Comparison of ENCODE assay signal across 14 cellular contexts in the genomic region with DNA sequence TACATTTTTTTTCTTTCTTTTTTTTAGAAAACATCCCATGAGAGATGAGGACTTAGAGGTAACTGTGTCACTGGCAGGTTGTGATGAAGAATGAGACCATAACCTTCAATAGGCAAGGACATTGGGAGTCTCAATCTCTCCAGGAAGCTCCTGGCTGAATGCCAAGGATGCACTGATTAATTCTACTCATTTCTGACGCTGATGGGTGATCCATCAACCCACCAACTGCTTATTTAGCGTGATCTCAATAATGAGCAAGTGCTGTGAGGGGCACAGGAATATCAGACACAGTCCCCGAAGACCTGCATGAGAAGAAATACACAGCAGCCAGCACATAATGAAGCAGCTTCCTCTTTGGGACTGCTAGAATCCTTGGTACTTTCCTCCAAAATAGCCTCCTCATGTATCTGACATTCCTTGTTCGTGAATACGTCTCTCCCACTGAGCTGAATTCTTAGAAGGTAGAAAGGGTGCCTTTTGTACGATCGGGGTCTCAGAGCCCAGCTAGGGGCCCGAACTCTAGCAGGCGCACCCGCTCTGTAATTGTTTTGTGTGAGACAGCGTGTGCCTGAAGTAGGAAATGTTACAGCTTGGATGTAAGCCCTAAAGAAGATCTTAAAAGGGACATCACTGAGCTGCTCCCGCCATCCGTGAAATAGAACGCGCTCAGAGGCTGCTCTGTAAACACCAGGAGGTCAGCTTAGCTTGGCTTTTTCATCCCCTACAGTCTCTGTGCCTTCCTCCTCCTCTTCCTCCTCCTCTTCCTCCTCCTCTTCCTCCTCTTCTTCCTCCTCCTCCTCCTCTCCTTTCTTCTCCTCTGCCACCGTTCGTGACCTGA. TPM values are rescaled to one million over a fixed set of nuclear protein-coding genes. Genes with fewer than 3 reads are reported as not detected.
DNase-seq lines count a peak whose midpoint lies in the region; ATAC-seq, FAIRE-seq and TF ChIP-seq lines count a peak whose summit lies in the region.
"Had no signal": no experiment of that assay in that cellular context is flagged by ENCODE, and none has a peak within 500 bp of the region (broad histone marks: within the 10 kb centered on the region; RNA-seq: fewer than 3 reads in every experiment).

No MANE protein-coding gene starts in this region.

- H3K27me3 ChIP-seq in H9 (ENCODE audit: insufficient read depth, low read length): no peaks in the 10 kb centered on the region
- H3K27me3 ChIP-seq in SK-N-SH (ENCODE audit: insufficient read depth): no peaks in the 10 kb centered on the region
- H3K27me3 ChIP-seq: right lobe of liver had no signal

- no peak overlapping the region for H3K27ac ChIP-seq in H9 (ENCODE audit: insufficient read length, low read depth, low read length)
- peak overlapping the region; percentile 67 to 95 for H3K27ac ChIP-seq in SK-N-SH (ENCODE audit: low read depth in 2 of 2, low read length in 1 of 2)
- H3K27ac ChIP-seq: right lobe of liver, suprapubic skin had no signal

- peaks cover 19% of the 10 kb centered on the region for H3K4me1 ChIP-seq in H9 (ENCODE audit: insufficient read depth, low read length)
- H3K4me1 ChIP-seq in SK-N-SH (ENCODE audit: control insufficient read depth in 1 of 2, insufficient read depth in 2 of 2, low read depth in 1 of 2, low read length in 1 of 2): peaks cover 29 to 69% of the 10 kb centered on the region in 2 experiments
- H3K4me1 ChIP-seq: right lobe of liver had no signal

- H3K9ac ChIP-seq in H9 (ENCODE audit: extremely low read depth, insufficient read length, low read length): no peak overlapping the region
- peak overlapping the region; percentile 68 for H3K9ac ChIP-seq in SK-N-SH

- no peak overlapping the region for H3K56ac ChIP-seq in H9 (ENCODE audit: insufficient read length, low read depth, low read length)

- TF ChIP-seq RAD21 in SK-N-SH (IDR thresholded peaks at IDR 0.05; ENCODE audit: low read length): no peak

- peaks cover 6 to 19% (median 11%) of the 10 kb centered on the region in 3 experiments; a peak in 6 of 7 replicates for H3K36me3 Mint-ChIP-seq in H9 (ENCODE audit: insufficient read depth in 1 of 3, low read depth in 3 of 3)
- H3K36me3 Mint-ChIP-seq: IgD-negative memory B cell had no signal

- no peak overlapping the region for H2AK5ac ChIP-seq in H9 (ENCODE audit: insufficient read length, low read length)

- POLR2A ChIA-PET in SK-N-SH (lab: Yijun Ruan, JAX): interaction anchor here (1.1 kb wide), 2 partner anchors 15 to 50 kb away, joined by 4 to 8 read pairs; no protein-coding TSS in a partner anchor

- H3K23me2 ChIP-seq in H9 (ENCODE audit: insufficient read length, low read depth, low read length, poor library complexity, severe bottlenecking): no peaks in the 10 kb centered on the region

- peaks cover 59 to 61% of the 10 kb centered on the region in 2 experiments for H3K4me1 Mint-ChIP-seq in H9
- H3K4me1 Mint-ChIP-seq: IgD-negative memory B cell had no signal

- H3K27ac Mint-ChIP-seq in H9: peak overlapping the region; percentile 62 to 92 (median 81)
- H3K27ac Mint-ChIP-seq: activated T-helper 1 cell treated with anti-CD3 and anti-CD28 coated beads, Interleukin-12 subunit alpha, Interleukin-12 subunit beta, Interleukin-2, Interleukin-4 antibody, amounts not matched to agents 30 ng/mL and 10 ng/mL and 1 ng/mL, durations not matched to agents 14 hours and 24 hours and 36 hours; IgD-negative memory B cell had no signal

- no peak overlapping the region for H2BK5ac ChIP-seq in H9 (ENCODE audit: insufficient read length, low read length)

- TF ChIP-seq CTCF in H9 (conservative IDR thresholded peaks at IDR 0.05): no peak
- TF ChIP-seq CTCF in SK-N-SH (IDR thresholded peaks at IDR 0.05): no peak

- H4K5ac ChIP-seq in H9 (ENCODE audit: insufficient read length, low read depth, low read length): no peak overlapping the region

- no peak for TF ChIP-seq POLR2A in H54 (IDR thresholded peaks at IDR 0.05; ENCODE audit: low read depth, low read length)

- H3K4me2 ChIP-seq in H9 (ENCODE audit: insufficient read depth, insufficient read length, low read length) (peak overlapping the region; percentile 4), SK-N-SH (peak overlapping the region; percentile 74)

- H4K20me1 ChIP-seq in H9 (ENCODE audit: control insufficient read depth, insufficient read depth, insufficient read length): no peaks in the 10 kb centered on the region
- H4K20me1 ChIP-seq in SK-N-SH (ENCODE audit: insufficient read depth): no peaks in the 10 kb centered on the region

- no peak overlapping the region for H3K23ac ChIP-seq in H9 (ENCODE audit: insufficient read length, low read depth, low read length)

- H4K91ac ChIP-seq in H9 (ENCODE audit: insufficient read length, low read depth, low read length): no peak overlapping the region

- peak overlapping the region; percentile 11 for H3K18ac ChIP-seq in H9 (ENCODE audit: insufficient read length, low read depth, low read length)

- no peak overlapping the region for H2AFZ ChIP-seq in H9 (ENCODE audit: low read length)
- no peak overlapping the region; the same call in 1 of the 2 replicates for H2AFZ ChIP-seq in SK-N-SH (ENCODE audit: low read depth)

- H2BK12ac ChIP-seq in H9 (ENCODE audit: insufficient read length, low read depth, low read length): no peak overlapping the region

- TF ChIP-seq EP300 in SK-N-SH (IDR thresholded peaks at IDR 0.05; ENCODE audit: borderline replicate concordance in 1 of 2, low read depth in 1 of 2, low read length in 1 of 2): peak in 1 of 2 experiments; percentile 6; a peak in 1 of 4 replicates

- no peak for ATAC-seq in GM18868 (IDR thresholded peaks at IDR 0.05; ENCODE audit: unreplicated experiment)
- ATAC-seq: right lobe of liver had no signal

- H3K4ac ChIP-seq in H9 (ENCODE audit: low read depth, low read length): no peak overlapping the region

- peaks cover 18 to 23% of the 10 kb centered on the region in 2 experiments for H3K36me3 ChIP-seq in SK-N-SH (replicated peaks in 1 of 2; ENCODE audit: control insufficient read depth in 1 of 2, insufficient read depth in 2 of 2, low read length in 1 of 2)
- H3K36me3 ChIP-seq: right lobe of liver, suprapubic skin had no signal

- H4K8ac ChIP-seq in H9 (replicated peaks; ENCODE audit: insufficient read length, low read depth, low read length): no peak overlapping the region

- peaks cover 41% of the 10 kb centered on the region for H3F3A ChIP-seq in SK-N-SH (replicated peaks; ENCODE audit: insufficient read depth)

- CTCF ChIA-PET in SK-N-SH (lab: Yijun Ruan, JAX): interaction anchor here (0.8 to 1.7 kb wide), 7 partner anchors 23 to 134 kb away, joined by 3 to 5 read pairs (median 4); no protein-coding TSS in a partner anchor

- H3K27me3 Mint-ChIP-seq in H9 (ENCODE audit: low read depth): peaks cover 3% of the 10 kb centered on the region

- no peak overlapping the region for H2BK120ac ChIP-seq in H9 (ENCODE audit: low read depth, low read length, poor library complexity, severe bottlenecking)

- no peak overlapping the region for H3T11ph ChIP-seq in H9 (ENCODE audit: low read length)

- no peaks in the 10 kb centered on the region for H3K9me3 Mint-ChIP-seq in H9
- H3K9me3 Mint-ChIP-seq: activated T-helper 1 cell treated with anti-CD3 and anti-CD28 coated beads, Interleukin-12 subunit alpha, Interleukin-12 subunit beta, Interleukin-2, Interleukin-4 antibody, amounts not matched to agents 30 ng/mL and 10 ng/mL and 1 ng/mL, durations not matched to agents 14 hours and 24 hours and 36 hours; IgD-negative memory B cell had no signal

- H3K14ac ChIP-seq in H9 (ENCODE audit: insufficient read depth, low read length): peak overlapping the region; percentile 2; the same call in 1 of the 2 replicates

- peak overlapping the region in 1 of 2 experiments; percentile 41; a peak in 3 of 4 replicates for H3K4me3 ChIP-seq in SK-N-SH (ENCODE audit: low read depth in 2 of 2, low read length in 1 of 2)
- H3K4me3 ChIP-seq: right lobe of liver, suprapubic skin had no signal

- no peak overlapping the region for H2BK15ac ChIP-seq in H9 (ENCODE audit: low read depth, low read length)

- peak overlapping the region; percentile 16 to 75; a peak in 4 of 5 replicates for H3K4me3 Mint-ChIP-seq in H9
- H3K4me3 Mint-ChIP-seq: activated T-helper 1 cell treated with anti-CD3 and anti-CD28 coated beads, Interleukin-12 subunit alpha, Interleukin-12 subunit beta, Interleukin-2, Interleukin-4 antibody, amounts not matched to agents 30 ng/mL and 10 ng/mL and 1 ng/mL, durations not matched to agents 14 hours and 24 hours and 36 hours; IgD-negative memory B cell had no signal

- FAIRE-seq in H54 (lab: Jason Lieb, UNC): no peak
- FAIRE-seq: G401.6 had no signal

- H3K9me3 ChIP-seq in H9 (ENCODE audit: control insufficient read depth, low read depth, low read length) (no peaks in the 10 kb centered on the region), SK-N-SH (no peaks in the 10 kb centered on the region)
- H3K9me3 ChIP-seq: right lobe of liver, suprapubic skin had no signal

- no peaks in the 10 kb centered on the region for H3K79me1 ChIP-seq in H9 (ENCODE audit: insufficient read depth, low read depth, low read length, poor library complexity, severe bottlenecking)

- whole genome bisulfite sequencing in H9 (ENCODE audit: extremely low coverage, insufficient read length, low lambda C conversion rate): no CpG with 5 or more reads among the region's 17 CpGs
- WGBS in SK-N-SH (ENCODE audit: low lambda C conversion rate): 50% methylated on average over 17 of the region's 17 CpGs

- peaks cover 1% of the 10 kb centered on the region; the same call in 1 of the 2 replicates for H3K79me2 ChIP-seq in H9 (ENCODE audit: insufficient read depth, low read length)
- peaks cover 85% of the 10 kb centered on the region for H3K79me2 ChIP-seq in SK-N-SH (ENCODE audit: insufficient read depth)

- H2BK20ac ChIP-seq in H9 (ENCODE audit: low read depth, low read length, poor library complexity, severe bottlenecking): no peak overlapping the region

- no peak for DNase-seq in H9
- DNase-seq in SK-N-SH: no peak
- peak; percentile 28 for DNase-seq in globus pallidus (ENCODE audit: low spot score)
- DNase-seq in retina: peak; percentile 72
- DNase-seq in RKO (ENCODE audit: low spot score): no peak
- no peak for DNase-seq in activated CD4-positive, CD25-positive, alpha-beta regulatory T cell (lab: John Stamatoyannopoulos, UW)
- no peak for DNase-seq in H54 (ENCODE audit: insufficient read length, low spot score)
- DNase-seq: right lobe of liver, SW 1271 had no signal

- no peaks in the 10 kb centered on the region for H3K9me2 ChIP-seq in SK-N-SH

TF ChIP-seq in SK-N-SH, 30 proteins besides CTCF, POLR2A, EP300 and RAD21 (continues in another document):
- TF ChIP-seq, protein P1, sequence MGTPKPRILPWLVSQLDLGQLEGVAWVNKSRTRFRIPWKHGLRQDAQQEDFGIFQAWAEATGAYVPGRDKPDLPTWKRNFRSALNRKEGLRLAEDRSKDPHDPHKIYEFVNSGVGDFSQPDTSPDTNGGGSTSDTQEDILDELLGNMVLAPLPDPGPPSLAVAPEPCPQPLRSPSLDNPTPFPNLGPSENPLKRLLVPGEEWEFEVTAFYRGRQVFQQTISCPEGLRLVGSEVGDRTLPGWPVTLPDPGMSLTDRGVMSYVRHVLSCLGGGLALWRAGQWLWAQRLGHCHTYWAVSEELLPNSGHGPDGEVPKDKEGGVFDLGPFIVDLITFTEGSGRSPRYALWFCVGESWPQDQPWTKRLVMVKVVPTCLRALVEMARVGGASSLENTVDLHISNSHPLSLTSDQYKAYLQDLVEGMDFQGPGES (IDR thresholded peaks at IDR 0.05; ENCODE audit: low read depth, low read length): no peak

RNA-seq across cellular contexts. Expression of a gene that starts 7.2 kb away (rescaled TPM):
- 11.8 and 13.8 TPM in 2 replicates for total RNA-seq in H9 (2021)
- polyA plus RNA-seq in SK-N-SH (2012; rRNA removed): 61.9 and 85.1 TPM in 2 replicates
- 62.2 and 80.3 TPM in 2 replicates for polyA plus RNA-seq in SK-N-SH (2012; cell fraction: cytosol; rRNA removed)
- 63.2 and 66.2 TPM in 2 replicates for polyA plus RNA-seq in SK-N-SH (2012; cell fraction: nucleus; rRNA removed)
- total RNA-seq: activated T-helper 1 cell treated with anti-CD3 and anti-CD28 coated beads, Interleukin-12 subunit alpha, Interleukin-12 subunit beta, Interleukin-2, Interleukin-4 antibody, amounts not matched to agents 30 ng/mL and 10 ng/mL and 1 ng/mL, durations not matched to agents 14 hours and 24 hours and 36 hours had no signal

Comparison
In these comparisons a context has a peak if more than half of its experiments do, and no peak if none do; other contexts are left out.
1. DNase-seq: peak in globus pallidus (single experiment) and retina (single experiment); none in H9 (single experiment), SK-N-SH (single experiment), RKO (single experiment), activated CD4-positive, CD25-positive, alpha-beta regulatory T cell (0 of 4) and H54 (single experiment).